In the genomic region with DNA sequence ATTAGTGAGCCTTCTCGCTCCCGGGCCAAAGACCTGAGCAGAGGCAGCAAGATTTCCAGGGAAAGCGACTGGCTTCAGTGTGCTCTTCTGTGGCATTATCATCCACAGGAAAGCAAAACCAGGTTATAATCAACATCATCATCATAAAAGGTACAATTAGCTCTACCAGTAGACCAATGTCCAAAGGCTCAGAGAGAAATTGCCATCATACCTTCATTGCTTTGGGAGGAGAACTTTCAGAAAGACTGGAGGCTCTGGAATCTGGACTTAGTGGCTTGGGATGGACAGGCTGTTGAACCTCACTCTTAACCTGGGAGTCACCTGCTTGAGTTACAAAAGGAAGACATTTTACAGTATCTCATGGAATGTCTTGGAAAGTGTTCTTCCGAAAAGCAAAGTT, we compare ENCODE assay signal across 20 cellular contexts. TPM values are rescaled to one million over a fixed set of nuclear protein-coding genes. Genes with fewer than 3 reads are reported as not detected.
A peak's percentile ranks its signal among the peaks of the same experiment; 100 is the strongest.
DNase-seq lines count a peak whose midpoint lies in the region; ATAC-seq, FAIRE-seq and TF ChIP-seq lines count a peak whose summit lies in the region.
"Had no signal": no experiment of that assay in that cellular context is flagged by ENCODE, and none has a peak within 500 bp of the region (broad histone marks: within the 10 kb centered on the region; RNA-seq: fewer than 3 reads in every experiment).

No MANE protein-coding gene starts in this region.

- H3K4me2 ChIP-seq in GM23338 (no peak overlapping the region), PC-9 (no peak overlapping the region), endothelial cell of umbilical vein (ENCODE audit: insufficient read depth, low read length) (peak overlapping the region; percentile 42)

- dilution Hi-C loops in endothelial cell of umbilical vein (cut with MboI; ENCODE audit: extremely low pct_ligation_motif_present, low sequenced_read_pairs), result no loop called here

- ATAC-seq in GM23338, result no peak
- ATAC-seq in activated T-cell treated with anti-CD3 and anti-CD28 coated beads, Interleukin-2, amount 50 U/mL, for 72 hours (replicated peaks in 1 of 2), result no peak
- ATAC-seq: CD8-positive, alpha-beta T cell had no signal

- H3K27me3 Mint-ChIP-seq in GM23338 (ENCODE audit: insufficient read depth, low read depth, poor library complexity), result no peaks in the 10 kb centered on the region
- H3K27me3 Mint-ChIP-seq in activated T-cell treated with anti-CD3 and anti-CD28 coated beads, Interleukin-2, amount 50 U/mL, for 72 hours (ENCODE audit: low read depth), result no peaks in the 10 kb centered on the region

- no peak overlapping the region for H2AFZ ChIP-seq in GM23338
- H2AFZ ChIP-seq in PC-9, result no peak overlapping the region
- no peak overlapping the region for H2AFZ ChIP-seq in endothelial cell of umbilical vein (ENCODE audit: low read depth, low read length)

- peak overlapping the region; percentile 63 for H3K9ac ChIP-seq in endothelial cell of umbilical vein (replicated peaks; ENCODE audit: extremely low read depth, insufficient read depth, low read length)

- H3K9me1 ChIP-seq in endothelial cell of umbilical vein (replicated peaks; ENCODE audit: control insufficient read depth, extremely low read depth, insufficient read depth, low read length), result no peaks in the 10 kb centered on the region

- H3K9me2 ChIP-seq in GM23338 (ENCODE audit: insufficient read depth) (no peaks in the 10 kb centered on the region), PC-9 (ENCODE audit: insufficient read depth) (no peaks in the 10 kb centered on the region)

- H3K4me3 Mint-ChIP-seq in GM23338, result no peak overlapping the region
- no peak overlapping the region for H3K4me3 Mint-ChIP-seq in activated T-cell treated with anti-CD3 and anti-CD28 coated beads, Interleukin-2, amount 50 U/mL, for 72 hours
- H3K4me3 Mint-ChIP-seq: CD8-positive, alpha-beta T cell had no signal

- peaks cover 16% of the 10 kb centered on the region for H3K36me3 ChIP-seq in GM23338 (ENCODE audit: insufficient read depth)
- peaks cover 6% of the 10 kb centered on the region for H3K36me3 ChIP-seq in PC-9 (ENCODE audit: low read depth)
- peaks cover 11% of the 10 kb centered on the region in 2 experiments for H3K36me3 ChIP-seq in endothelial cell of umbilical vein (ENCODE audit: control insufficient read depth in 2 of 2, extremely low read depth in 1 of 2, insufficient read depth in 2 of 2, low read length in 2 of 2)
- peaks cover 4 to 6% of the 10 kb centered on the region in 2 donors for H3K36me3 ChIP-seq in small intestine (ENCODE audit: control insufficient read depth in 2 of 2, insufficient read depth in 2 of 2, low read length in 2 of 2)

- POLR2A ChIA-PET in PC-9 (lab: Charles Lee; ENCODE audit: unreplicated experiment), result no interaction called here
- POLR2A ChIA-PET in endothelial cell of umbilical vein (lab: Charles Lee), result no interaction called here

- no peak for DNase-seq in GM23338 (ENCODE audit: low spot score)
- DNase-seq in PC-9, result no peak
- DNase-seq in endothelial cell of umbilical vein (ENCODE audit: low read depth, low spot score), result no peak
- peak; percentile 94 for DNase-seq in small intestine
- no peak for DNase-seq in activated T-cell treated with anti-CD3 and anti-CD28 coated beads, Interleukin-2, amount 50 U/mL, for 48 hours
- DNase-seq in activated T-cell treated with anti-CD3 and anti-CD28 coated beads, Interleukin-2, amount 50 U/mL, for 72 hours, result no peak
- DNase-seq in NCI-H2171 treated with DMSO at 0.1 percent for 48 hours (lab: John Stamatoyannopoulos, UW), result no peak
- DNase-seq: BE2C; CD8-positive, alpha-beta T cell; DND-41; GDM1; Kasumi-1; NCI-H1105 treated with DMSO at 0.1 percent for 48 hours; NCI-H187 treated with DMSO at 0.1 percent for 48 hours; NCI-H2171; NCI-H774; SHP77 treated with DMSO at 0.1 percent for 48 hours had no signal

- H3K9me3 Mint-ChIP-seq in GM23338, result no peaks in the 10 kb centered on the region
- H3K9me3 Mint-ChIP-seq in activated T-cell treated with anti-CD3 and anti-CD28 coated beads, Interleukin-2, amount 50 U/mL, for 72 hours, result no peaks in the 10 kb centered on the region
- H3K9me3 Mint-ChIP-seq: CD8-positive, alpha-beta T cell had no signal

- H3K27me3 ChIP-seq in GM23338 (ENCODE audit: insufficient read depth) (no peaks in the 10 kb centered on the region), PC-9 (ENCODE audit: insufficient read depth, low read depth) (no peaks in the 10 kb centered on the region), endothelial cell of umbilical vein (ENCODE audit: control insufficient read depth in 2 of 2, insufficient read depth in 2 of 2, low read length in 2 of 2) (no peaks in the 10 kb centered on the region), small intestine (ENCODE audit: control insufficient read depth in 2 of 2, insufficient read depth in 2 of 2, low read length in 2 of 2) (no peaks in the 10 kb centered on the region)
- H3K27me3 ChIP-seq: BE2C had no signal

- TF ChIP-seq CTCF in GM23338 (conservative IDR thresholded peaks at IDR 0.05; ENCODE audit: low read depth in 2 of 2) (no peak), PC-9 (conservative IDR thresholded peaks at IDR 0.05) (no peak), endothelial cell of umbilical vein (IDR thresholded peaks at IDR 0.05; ENCODE audit: extremely low read depth in 1 of 2, insufficient read depth in 1 of 2, low read depth in 1 of 2, low read length in 2 of 2) (no peak)

- H3K79me2 ChIP-seq in GM23338 (replicated peaks; ENCODE audit: insufficient read depth) (no peaks in the 10 kb centered on the region), PC-9 (ENCODE audit: low read depth) (no peaks in the 10 kb centered on the region), endothelial cell of umbilical vein (ENCODE audit: control insufficient read depth, insufficient read depth, low read length) (peaks cover 4% of the 10 kb centered on the region)

- H4K20me1 ChIP-seq in GM23338 (replicated peaks; ENCODE audit: insufficient read depth) (no peaks in the 10 kb centered on the region), PC-9 (ENCODE audit: insufficient read depth) (no peaks in the 10 kb centered on the region), endothelial cell of umbilical vein (replicated peaks; ENCODE audit: control insufficient read depth, extremely low read depth, insufficient read depth, low read length) (no peaks in the 10 kb centered on the region)

- 33 to 72% (median 52%) methylated on average over 4 of the region's 4 CpGs for WGBS in small intestine, 3 donors

- H3K4me3 ChIP-seq in GM23338 (no peak overlapping the region), PC-9 (no peak overlapping the region), endothelial cell of umbilical vein (replicated peaks in 1 of 3; ENCODE audit: insufficient read depth in 1 of 3, low read depth in 1 of 3, low read length in 3 of 3) (no peak overlapping the region), small intestine (ENCODE audit: low read depth in 1 of 2, low read length in 2 of 2) (no peak overlapping the region)

- H3K9me3 ChIP-seq in PC-9 (ENCODE audit: insufficient read depth, low read depth) (no peaks in the 10 kb centered on the region), endothelial cell of umbilical vein (replicated peaks; ENCODE audit: control insufficient read depth, insufficient read depth, low read length) (no peaks in the 10 kb centered on the region), small intestine (ENCODE audit: control insufficient read depth, low read depth) (no peaks in the 10 kb centered on the region)
- H3K9me3 ChIP-seq: BE2C had no signal

- intact Hi-C loops in PC-9 (cut with micrococcal nuclease; ENCODE audit: unreplicated experiment) (no loop called here), endothelial cell of umbilical vein (cut with micrococcal nuclease) (no loop called here)

- no TSS peak for BruUV-seq in PC-9 (replicated peaks; lab: Mats Ljungman, UMichigan)
- no TSS peak for BruUV-seq in endothelial cell of umbilical vein (replicated peaks; lab: Mats Ljungman, UMichigan)

- H3F3A ChIP-seq in GM23338 (replicated peaks; ENCODE audit: low read depth) (no peaks in the 10 kb centered on the region), PC-9 (ENCODE audit: insufficient read depth, low read depth) (peaks cover 26% of the 10 kb centered on the region; the same call in 1 of the 2 replicates)

- no peaks in the 10 kb centered on the region for H3K4me1 Mint-ChIP-seq in GM23338
- peaks cover 40% of the 10 kb centered on the region for H3K4me1 Mint-ChIP-seq in activated T-cell treated with anti-CD3 and anti-CD28 coated beads, Interleukin-2, amount 50 U/mL, for 72 hours (ENCODE audit: low read depth)

- H3K4me1 ChIP-seq in GM23338 (ENCODE audit: insufficient read depth), result no peaks in the 10 kb centered on the region
- 0 out of 2 replicates have a peak, but pooled peaks cover 4% of the 10 kb centered on the region for H3K4me1 ChIP-seq in PC-9 (replicated peaks; ENCODE audit: insufficient read depth)
- peaks cover 37% of the 10 kb centered on the region for H3K4me1 ChIP-seq in endothelial cell of umbilical vein (ENCODE audit: control insufficient read depth, extremely low read depth, insufficient read depth, low read length)
- peaks cover 0 to 5% of the 10 kb centered on the region in 2 donors for H3K4me1 ChIP-seq in small intestine (ENCODE audit: control insufficient read depth in 2 of 2, insufficient read depth in 1 of 2, low read depth in 1 of 2, low read length in 1 of 2)
- H3K4me1 ChIP-seq: BE2C had no signal

- H3K27ac ChIP-seq in GM23338 (ENCODE audit: low read depth) (0 out of 2 replicates have a peak overlapping the region, but pooled peaks have one; percentile 30), PC-9 (peak overlapping the region; percentile 6; the same call in 1 of the 2 replicates), endothelial cell of umbilical vein (ENCODE audit: insufficient read depth, low read depth, low read length) (peak overlapping the region; percentile 87), small intestine (ENCODE audit: low read depth in 1 of 2, low read length in 1 of 2) (no peak overlapping the region)

- CTCF ChIA-PET in PC-9 (lab: Charles Lee) (no interaction called here), endothelial cell of umbilical vein (lab: Charles Lee) (no interaction called here)

- peaks cover 28% of the 10 kb centered on the region for H3K36me3 Mint-ChIP-seq in GM23338 (ENCODE audit: low read depth)
- H3K36me3 Mint-ChIP-seq in activated T-cell treated with anti-CD3 and anti-CD28 coated beads, Interleukin-2, amount 50 U/mL, for 72 hours (ENCODE audit: insufficient read depth in 2 of 2), result peaks cover 2 to 26% of the 10 kb centered on the region in 2 donors

- no peak for TF ChIP-seq POLR2A in endothelial cell of umbilical vein (IDR thresholded peaks at IDR 0.05; ENCODE audit: low read depth, low read length)

- H3K27ac Mint-ChIP-seq in GM23338, result no peak overlapping the region
- H3K27ac Mint-ChIP-seq in activated T-cell treated with anti-CD3 and anti-CD28 coated beads, Interleukin-2, amount 50 U/mL, for 72 hours, result no peak overlapping the region
- H3K27ac Mint-ChIP-seq: CD8-positive, alpha-beta T cell had no signal

- no peak for FAIRE-seq in endothelial cell of umbilical vein (lab: Jason Lieb, UNC)
- no peak for FAIRE-seq in small intestine (lab: Jason Lieb, UNC)
- FAIRE-seq: GM19239, H1, RCC 7860 had no signal

RNA-seq across cellular contexts. Expression of a gene that starts 25.1 kb away (rescaled TPM):
- total RNA-seq in GM23338 (2014; rRNA removed; shearing (Covaris generic)), result 50.2 and 56.5 TPM in 2 replicates
- 42.7 and 45.4 TPM in 2 replicates for polyA plus RNA-seq in GM23338 (2016; fragmentation: Nextera tagmentation; extraction: Ambion mirVana)
- 33.0 and 41.7 TPM in 2 replicates for total RNA-seq in PC-9 (2021)
- total RNA-seq in endothelial cell of umbilical vein, result 60.4 and 66.4 TPM in 2 replicates
- 108 and 118 TPM in 2 replicates for polyA plus RNA-seq in endothelial cell of umbilical vein
- polyA plus RNA-seq in endothelial cell of umbilical vein (2011; cell fraction: cytosol; rRNA removed), result 56.7 and 64.6 TPM in 2 replicates
- polyA plus RNA-seq in endothelial cell of umbilical vein (2011; cell fraction: nucleus; rRNA removed), result 123 and 124 TPM in 2 replicates
- 44.3 and 44.7 TPM in 2 replicates for polyA plus RNA-seq in endothelial cell of umbilical vein (2012)
- polyA minus RNA-seq in endothelial cell of umbilical vein, result 142 and 152 TPM in 2 replicates
- polyA minus RNA-seq in endothelial cell of umbilical vein (2011; cell fraction: cytosol; rRNA and poly(A)+ RNA removed), result 22.2 TPM
- polyA minus RNA-seq in endothelial cell of umbilical vein (2011; cell fraction: nucleus; rRNA and poly(A)+ RNA removed), result 60.6 and 113 TPM in 2 replicates
- 10 to 100 TPM; 10.1 to 22.3 (median 15.4) TPM for polyA plus RNA-seq in small intestine
- total RNA-seq in activated T-cell treated with anti-CD3 and anti-CD28 coated beads, Interleukin-2, amount 50 U/mL, for 72 hours, result 10 to 100 TPM; 82.5 to 87.6 TPM

Comparison
In these comparisons a context has a peak if more than half of its experiments do, and no peak if none do; other contexts are left out.
1. H3K27ac ChIP-seq: peak in GM23338 (single experiment), PC-9 (single experiment) and endothelial cell of umbilical vein (single experiment); none in small intestine (0 of 2).